Comparison of ENCODE assay signal across 21 cellular contexts in the genomic region with DNA sequence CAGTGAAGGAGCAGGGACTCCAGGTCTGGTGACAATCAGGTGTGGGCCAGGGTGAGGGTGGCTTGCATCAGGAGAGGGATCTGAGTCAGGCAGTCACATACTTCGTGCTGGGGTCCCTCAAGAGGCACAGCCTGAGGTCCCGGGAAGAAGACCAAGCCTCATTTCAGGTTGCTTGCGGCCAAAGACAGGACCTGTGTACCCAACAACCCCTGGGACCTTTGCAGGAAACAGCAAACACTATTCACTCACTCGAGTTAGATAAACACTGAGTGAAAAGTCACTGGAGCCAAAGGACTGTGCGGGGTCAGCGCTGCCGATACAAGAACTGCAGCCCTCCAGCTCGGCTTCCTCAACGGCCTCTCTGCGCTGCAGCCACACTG.
"Had no signal": no experiment of that assay in that cellular context is flagged by ENCODE, and none has a peak within 500 bp of the region (broad histone marks: within the 10 kb centered on the region; RNA-seq: fewer than 3 reads in every experiment).

No MANE protein-coding gene starts in this region.

- H3K36me3 Mint-ChIP-seq: naive thymus-derived CD4-positive, alpha-beta T cell; stimulated activated naive B cell treated with anti-CD40 and anti-IgM and Interleukin-4, amounts not matched to agents 10 μg/mL and 1 μg/mL and 100 μg/mL, for 72 hours had no signal

- H3K9me3 Mint-ChIP-seq: effector memory CD8-positive, alpha-beta T cell; naive thymus-derived CD4-positive, alpha-beta T cell; nephron; stimulated activated naive B cell treated with anti-CD40 and anti-IgM and Interleukin-4, amounts not matched to agents 10 μg/mL and 1 μg/mL and 100 μg/mL, for 72 hours; stimulated activated naive CD8-positive, alpha-beta T cell treated with anti-CD3 and anti-CD28 coated beads, Interleukin-15, Interleukin-2, amounts not matched to agents 100 ng/mL and 50 ng/mL, for 24 hours had no signal

- DNase-seq: cerebellar nuclear complex; cortex of kidney; effector memory CD8-positive, alpha-beta T cell; foreskin keratinocyte; glutamatergic neuron; heart right ventricle; naive thymus-derived CD4-positive, alpha-beta T cell; occipital lobe; stimulated activated CD4-positive, alpha-beta T cell treated with anti-CD3 and anti-CD28 coated beads, Interleukin-15, amount 100 ng/mL, for 24 hours; stimulated activated CD4-positive, alpha-beta T cell treated with anti-CD3 and anti-CD28 coated beads, Interleukin-2, amount 100 ng/mL, for 48 hours; stimulated activated naive B cell treated with anti-CD40 and anti-IgM and Interleukin-4, amounts not matched to agents 10 μg/mL and 1 μg/mL and 100 μg/mL, for 72 hours; transverse colon; upper lobe of right lung; uterus had no signal

- H3K27me3 Mint-ChIP-seq: stimulated activated naive CD8-positive, alpha-beta T cell treated with anti-CD3 and anti-CD28 coated beads, Interleukin-15, Interleukin-2, amounts not matched to agents 100 ng/mL and 50 ng/mL, for 24 hours had no signal

- H3K4me3 Mint-ChIP-seq: effector memory CD8-positive, alpha-beta T cell; naive thymus-derived CD4-positive, alpha-beta T cell; nephron; stimulated activated naive B cell treated with anti-CD40 and anti-IgM and Interleukin-4, amounts not matched to agents 10 μg/mL and 1 μg/mL and 100 μg/mL, for 72 hours; stimulated activated naive CD8-positive, alpha-beta T cell treated with anti-CD3 and anti-CD28 coated beads, Interleukin-15, Interleukin-2, amounts not matched to agents 100 ng/mL and 50 ng/mL, for 24 hours had no signal

- H3K27ac ChIP-seq: epithelial cell of prostate, foreskin keratinocyte, heart right ventricle, left lung, pancreas, skin epidermis, suprapubic skin, upper lobe of right lung, uterus had no signal

- H3K4me1 Mint-ChIP-seq: naive thymus-derived CD4-positive, alpha-beta T cell; stimulated activated naive B cell treated with anti-CD40 and anti-IgM and Interleukin-4, amounts not matched to agents 10 μg/mL and 1 μg/mL and 100 μg/mL, for 72 hours had no signal

- H3K27ac Mint-ChIP-seq: effector memory CD8-positive, alpha-beta T cell; naive thymus-derived CD4-positive, alpha-beta T cell; nephron; stimulated activated naive B cell treated with anti-CD40 and anti-IgM and Interleukin-4, amounts not matched to agents 10 μg/mL and 1 μg/mL and 100 μg/mL, for 72 hours; stimulated activated naive CD8-positive, alpha-beta T cell treated with anti-CD3 and anti-CD28 coated beads, Interleukin-15, Interleukin-2, amounts not matched to agents 100 ng/mL and 50 ng/mL, for 24 hours had no signal

- ATAC-seq: effector memory CD8-positive, alpha-beta T cell; naive thymus-derived CD4-positive, alpha-beta T cell; stimulated activated naive B cell treated with anti-CD40 and anti-IgM and Interleukin-4, amounts not matched to agents 10 μg/mL and 1 μg/mL and 100 μg/mL, for 72 hours; upper lobe of right lung had no signal
